Comparison of ENCODE assay signal across 1 cellular context in genomic region chr7:128408709-128409434, GRCh38.
TF ChIP-seq lines count a peak whose summit lies in the region.

No MANE protein-coding gene starts in this region.

TF ChIP-seq in K562, 482 proteins besides CTCF, POLR2A, EP300 and RAD21 (continued from another document and continues in another):
- TF ChIP-seq, protein P1, sequence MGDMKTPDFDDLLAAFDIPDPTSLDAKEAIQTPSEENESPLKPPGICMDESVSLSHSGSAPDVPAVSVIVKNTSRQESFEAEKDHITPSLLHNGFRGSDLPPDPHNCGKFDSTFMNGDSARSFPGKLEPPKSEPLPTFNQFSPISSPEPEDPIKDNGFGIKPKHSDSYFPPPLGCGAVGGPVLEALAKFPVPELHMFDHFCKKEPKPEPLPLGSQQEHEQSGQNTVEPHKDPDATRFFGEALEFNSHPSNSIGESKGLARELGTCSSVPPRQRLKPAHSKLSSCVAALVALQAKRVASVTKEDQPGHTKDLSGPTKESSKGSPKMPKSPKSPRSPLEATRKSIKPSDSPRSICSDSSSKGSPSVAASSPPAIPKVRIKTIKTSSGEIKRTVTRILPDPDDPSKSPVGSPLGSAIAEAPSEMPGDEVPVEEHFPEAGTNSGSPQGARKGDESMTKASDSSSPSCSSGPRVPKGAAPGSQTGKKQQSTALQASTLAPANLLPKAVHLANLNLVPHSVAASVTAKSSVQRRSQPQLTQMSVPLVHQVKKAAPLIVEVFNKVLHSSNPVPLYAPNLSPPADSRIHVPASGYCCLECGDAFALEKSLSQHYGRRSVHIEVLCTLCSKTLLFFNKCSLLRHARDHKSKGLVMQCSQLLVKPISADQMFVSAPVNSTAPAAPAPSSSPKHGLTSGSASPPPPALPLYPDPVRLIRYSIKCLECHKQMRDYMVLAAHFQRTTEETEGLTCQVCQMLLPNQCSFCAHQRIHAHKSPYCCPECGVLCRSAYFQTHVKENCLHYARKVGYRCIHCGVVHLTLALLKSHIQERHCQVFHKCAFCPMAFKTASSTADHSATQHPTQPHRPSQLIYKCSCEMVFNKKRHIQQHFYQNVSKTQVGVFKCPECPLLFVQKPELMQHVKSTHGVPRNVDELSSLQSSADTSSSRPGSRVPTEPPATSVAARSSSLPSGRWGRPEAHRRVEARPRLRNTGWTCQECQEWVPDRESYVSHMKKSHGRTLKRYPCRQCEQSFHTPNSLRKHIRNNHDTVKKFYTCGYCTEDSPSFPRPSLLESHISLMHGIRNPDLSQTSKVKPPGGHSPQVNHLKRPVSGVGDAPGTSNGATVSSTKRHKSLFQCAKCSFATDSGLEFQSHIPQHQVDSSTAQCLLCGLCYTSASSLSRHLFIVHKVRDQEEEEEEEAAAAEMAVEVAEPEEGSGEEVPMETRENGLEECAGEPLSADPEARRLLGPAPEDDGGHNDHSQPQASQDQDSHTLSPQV (IDR thresholded peaks at IDR 0.05) = no peak; the same call in 1 of the 2 replicates
- TF ChIP-seq KLF1 (tag; IDR thresholded peaks at IDR 0.05) = no peak
- no peak for TF ChIP-seq MEF2D (tag; conservative IDR thresholded peaks at IDR 0.05; ENCODE audit: low read depth)
- no peak for TF ChIP-seq ARID3A (IDR thresholded peaks at IDR 0.05; ENCODE audit: borderline replicate concordance, low read depth, low read length)
- no peak for TF ChIP-seq ZNF134 (CRISPR knock-in tag; conservative IDR thresholded peaks at IDR 0.05)
- TF ChIP-seq ZNF184 (CRISPR knock-in tag; IDR thresholded peaks at IDR 0.05) = no peak
- no peak for TF ChIP-seq YBX1 (IDR thresholded peaks at IDR 0.05)
- TF ChIP-seq MAFK (IDR thresholded peaks at IDR 0.05; ENCODE audit: low read length) = no peak
- no peak for TF ChIP-seq CBFA2T3 (IDR thresholded peaks at IDR 0.05)
- no peak for TF ChIP-seq SMARCA5 (IDR thresholded peaks at IDR 0.05)
- TF ChIP-seq CREB1 (IDR thresholded peaks at IDR 0.05) = no peak
- peak; percentile 20; the same call in 1 of the 2 replicates for TF ChIP-seq CREB1 (CRISPR knock-in tag; IDR thresholded peaks at IDR 0.05)
- no peak for TF ChIP-seq SIX5 (IDR thresholded peaks at IDR 0.05; ENCODE audit: borderline replicate concordance in 1 of 2, insufficient read depth in 1 of 2, low read depth in 1 of 2, low read length in 2 of 2)
- peak; percentile 91 for TF ChIP-seq KLF16 (IDR thresholded peaks at IDR 0.05)
- no peak for TF ChIP-seq ZNF133 (CRISPR knock-in tag; IDR thresholded peaks at IDR 0.05)
- TF ChIP-seq SNIP1 (IDR thresholded peaks at IDR 0.05; ENCODE audit: low read depth) = no peak
- no peak for TF ChIP-seq ZNF77 (CRISPR knock-in tag; IDR thresholded peaks at IDR 0.05)
- no peak; a peak in 1 of 4 replicates for TF ChIP-seq MAZ (CRISPR knock-in tag; conservative IDR thresholded peaks at IDR 0.05 in 1 of 2, IDR thresholded peaks at IDR 0.05 in 1 of 2)
- TF ChIP-seq ZFX (CRISPR knock-in tag; IDR thresholded peaks at IDR 0.05) = peak; percentile 24; the same call in 1 of the 2 replicates
- peak; percentile 20 for TF ChIP-seq RBBP5 (IDR thresholded peaks at IDR 0.05; ENCODE audit: borderline replicate concordance, insufficient read depth, low read length, poor library complexity, severe bottlenecking)
- no peak for TF ChIP-seq RREB1 (CRISPR knock-in tag; IDR thresholded peaks at IDR 0.05)
- TF ChIP-seq, protein P2, sequence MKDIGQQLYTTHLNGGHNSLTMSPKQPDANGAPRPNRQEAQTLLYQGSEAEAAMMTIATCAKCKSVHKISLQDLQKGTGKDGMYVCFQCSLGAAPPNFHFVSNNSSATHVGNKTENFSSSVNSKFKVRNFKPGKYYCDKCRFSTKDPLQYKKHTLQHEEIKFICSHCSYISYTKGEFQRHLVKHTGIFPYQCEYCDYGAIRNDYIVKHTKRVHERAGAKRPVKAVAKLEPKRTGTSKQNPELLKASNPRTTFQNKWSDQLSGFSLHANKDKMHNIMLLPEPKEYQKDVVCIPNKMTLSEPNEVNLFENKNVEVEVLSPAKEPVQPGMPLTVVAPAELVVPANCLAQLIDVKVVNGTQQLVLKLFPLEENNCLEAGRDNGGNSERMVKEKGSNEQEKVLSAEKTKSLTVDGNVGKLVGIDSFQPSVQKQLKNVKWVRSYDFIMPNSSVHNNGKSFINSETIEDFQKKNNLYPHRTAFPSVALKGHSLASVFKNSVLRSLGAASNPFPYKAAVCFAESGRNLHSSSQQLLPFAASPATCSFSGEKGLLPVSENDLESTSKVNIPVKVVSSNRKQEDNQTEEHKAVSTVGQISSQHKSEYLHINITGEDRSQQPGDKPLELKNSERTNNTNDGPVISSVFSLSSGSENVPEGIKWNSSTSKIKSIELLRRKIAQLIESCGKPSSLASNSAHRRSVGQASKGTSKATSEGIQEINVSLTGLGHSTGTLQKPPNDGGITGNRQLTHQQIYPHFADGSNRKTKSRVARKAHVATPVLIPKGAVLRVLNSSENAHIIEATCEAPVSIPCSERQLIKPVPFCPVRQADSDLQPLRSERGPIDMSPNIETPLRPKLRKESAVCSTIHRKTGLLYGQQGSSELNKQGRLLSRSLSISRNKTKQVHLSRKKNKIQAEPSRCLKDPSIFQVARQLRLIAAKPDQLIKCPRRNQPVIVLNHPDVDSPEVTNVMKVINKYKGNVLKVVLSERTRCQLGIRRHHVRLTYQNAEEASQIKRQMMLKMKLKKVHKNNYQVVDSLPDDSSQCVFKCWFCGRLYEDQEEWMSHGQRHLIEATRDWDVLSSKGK (CRISPR knock-in tag; IDR thresholded peaks at IDR 0.05) = no peak
- no peak for TF ChIP-seq SMARCB1 (IDR thresholded peaks at IDR 0.05; ENCODE audit: insufficient read length, low read depth)
- no peak for TF ChIP-seq ZBTB8A (IDR thresholded peaks at IDR 0.05; ENCODE audit: partially characterized antibody)
- TF ChIP-seq SRSF7 (optimal IDR thresholded peaks at IDR 0.05; ENCODE audit: low read depth, low read length) = no peak
- TF ChIP-seq TFE3 (CRISPR knock-in tag; IDR thresholded peaks at IDR 0.05) = no peak
- no peak for TF ChIP-seq JUN (IDR thresholded peaks at IDR 0.05; ENCODE audit: borderline replicate concordance, low read depth, low read length)
- 0 out of 2 replicates have a peak, but pooled peaks have one; percentile 41 for TF ChIP-seq JUN (CRISPR knock-in tag; IDR thresholded peaks at IDR 0.05; ENCODE audit: borderline replicate concordance)
- TF ChIP-seq, protein P3, sequence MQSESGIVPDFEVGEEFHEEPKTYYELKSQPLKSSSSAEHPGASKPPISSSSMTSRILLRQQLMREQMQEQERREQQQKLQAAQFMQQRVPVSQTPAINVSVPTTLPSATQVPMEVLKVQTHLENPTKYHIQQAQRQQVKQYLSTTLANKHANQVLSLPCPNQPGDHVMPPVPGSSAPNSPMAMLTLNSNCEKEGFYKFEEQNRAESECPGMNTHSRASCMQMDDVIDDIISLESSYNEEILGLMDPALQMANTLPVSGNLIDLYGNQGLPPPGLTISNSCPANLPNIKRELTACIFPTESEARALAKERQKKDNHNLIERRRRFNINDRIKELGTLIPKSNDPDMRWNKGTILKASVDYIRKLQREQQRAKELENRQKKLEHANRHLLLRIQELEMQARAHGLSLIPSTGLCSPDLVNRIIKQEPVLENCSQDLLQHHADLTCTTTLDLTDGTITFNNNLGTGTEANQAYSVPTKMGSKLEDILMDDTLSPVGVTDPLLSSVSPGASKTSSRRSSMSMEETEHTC (IDR thresholded peaks at IDR 0.05) = no peak
- TF ChIP-seq NR0B1 (IDR thresholded peaks at IDR 0.05; ENCODE audit: partially characterized antibody) = no peak
- TF ChIP-seq BCOR (IDR thresholded peaks at IDR 0.05) = no peak
